Comparison of ENCODE assay signal across 8 cellular contexts in genomic region chr7:130560972-130561371, GRCh38.
A peak's percentile ranks its signal among the peaks of the same experiment; 100 is the strongest.
DNase-seq lines count a peak whose midpoint lies in the region; ATAC-seq and TF ChIP-seq lines count a peak whose summit lies in the region.

No MANE protein-coding gene starts in this region.

- H3K4me3 Mint-ChIP-seq in natural killer cell treated with Interleukin-12 subunit alpha and Interleukin-12 subunit beta and Interleukin-15 and Interleukin-18, amount 100 ng/mL, for 72 hours, result no peak overlapping the region

- no peaks in the 10 kb centered on the region for H3K4me1 Mint-ChIP-seq in natural killer cell treated with Interleukin-12 subunit alpha and Interleukin-12 subunit beta and Interleukin-15 and Interleukin-18, amount 100 ng/mL, for 72 hours (ENCODE audit: low read depth in 2 of 2)

- no peaks in the 10 kb centered on the region for H3K79me2 ChIP-seq in OCI-LY7 (ENCODE audit: insufficient read depth, low read depth, low read length)

- no peaks in the 10 kb centered on the region for H3K9me2 ChIP-seq in OCI-LY7 (ENCODE audit: insufficient read depth, low read length)

- no peaks in the 10 kb centered on the region for H3K4me1 ChIP-seq in OCI-LY7 (ENCODE audit: insufficient read depth, low read length, poor library complexity, severe bottlenecking)

- DNase-seq in AG20443 (ENCODE audit: low spot score), result peak; percentile 24
- peak; percentile 66 for DNase-seq in OCI-LY7 (ENCODE audit: low spot score)
- DNase-seq in fibroblast of villous mesenchyme (ENCODE audit: low read depth), result peak; percentile 59
- no peak for DNase-seq in amygdala (lab: John Stamatoyannopoulos, UW)
- DNase-seq in natural killer cell treated with Interleukin-12 subunit alpha and Interleukin-12 subunit beta and Interleukin-15 and Interleukin-18, amount 100 ng/mL, for 72 hours (ENCODE audit: low spot score), result no peak

- no peaks in the 10 kb centered on the region for H3K27me3 Mint-ChIP-seq in natural killer cell treated with Interleukin-12 subunit alpha and Interleukin-12 subunit beta and Interleukin-15 and Interleukin-18, amount 100 ng/mL, for 72 hours

- CTCF ChIA-PET in OCI-LY7 (lab: Charles Lee; ENCODE audit: unreplicated experiment), result no interaction called here

- H3K27ac Mint-ChIP-seq in natural killer cell treated with Interleukin-12 subunit alpha and Interleukin-12 subunit beta and Interleukin-15 and Interleukin-18, amount 100 ng/mL, for 72 hours, result no peak overlapping the region

- H3K36me3 ChIP-seq in OCI-LY7 (ENCODE audit: insufficient read depth, low read length), result peaks cover 5% of the 10 kb centered on the region

- no peak overlapping the region for H3K4me2 ChIP-seq in OCI-LY7 (ENCODE audit: low read length)

- H3K36me3 Mint-ChIP-seq in natural killer cell treated with Interleukin-12 subunit alpha and Interleukin-12 subunit beta and Interleukin-15 and Interleukin-18, amount 100 ng/mL, for 72 hours, result peaks cover 6% of the 10 kb centered on the region

- TF ChIP-seq CTCF in OCI-LY7 (conservative IDR thresholded peaks at IDR 0.05; ENCODE audit: low read length) (peak; percentile 75), fibroblast of villous mesenchyme (IDR thresholded peaks at IDR 0.05; ENCODE audit: insufficient read depth, low read depth, low read length) (peak; percentile 42)

- POLR2A ChIA-PET in OCI-LY7 (lab: Charles Lee), result no interaction called here

- intact Hi-C loops in OCI-LY7 (cut with micrococcal nuclease; ENCODE audit: unreplicated experiment), result loop anchor here (5.0 kb wide), 1 partner anchor 489 kb away; the partner anchor contains the start of gene KLHDC10

- no peaks in the 10 kb centered on the region for H3K9me3 ChIP-seq in OCI-LY7 (ENCODE audit: low read length)

- H3K4me3 ChIP-seq in OCI-LY7 (ENCODE audit: low read depth, low read length, poor library complexity, severe bottlenecking), result no peak overlapping the region
- no peak overlapping the region for H3K4me3 ChIP-seq in fibroblast of villous mesenchyme (ENCODE audit: low read depth, low read length)

- no peak overlapping the region for H3K27ac ChIP-seq in OCI-LY7 (ENCODE audit: low read depth, low read length, poor library complexity, severe bottlenecking)

- H3K9me3 Mint-ChIP-seq in natural killer cell treated with Interleukin-12 subunit alpha and Interleukin-12 subunit beta and Interleukin-15 and Interleukin-18, amount 100 ng/mL, for 72 hours, result no peaks in the 10 kb centered on the region

- ATAC-seq in GM18498 (IDR thresholded peaks at IDR 0.05; ENCODE audit: unreplicated experiment), result peak; percentile 73
- peak; percentile 94 for ATAC-seq in HG03103 (IDR thresholded peaks at IDR 0.05; ENCODE audit: low read depth, unreplicated experiment)
- no peak for ATAC-seq in HG03025 (IDR thresholded peaks at IDR 0.05; ENCODE audit: low FRiP score, unreplicated experiment)
- ATAC-seq in natural killer cell treated with Interleukin-12 subunit alpha and Interleukin-12 subunit beta and Interleukin-15 and Interleukin-18, amount 100 ng/mL, for 72 hours, result no peak

- no TSS peak for BruUV-seq in OCI-LY7 (replicated peaks; lab: Mats Ljungman, UMichigan)

- H2AFZ ChIP-seq in OCI-LY7 (ENCODE audit: low read length), result no peak overlapping the region

- H4K20me1 ChIP-seq in OCI-LY7 (ENCODE audit: insufficient read depth, low read length), result no peaks in the 10 kb centered on the region

Comparison
In these comparisons a context has a peak if more than half of its experiments do, and no peak if none do; other contexts are left out.
1. DNase-seq: peak in AG20443 (single experiment), OCI-LY7 (single experiment) and fibroblast of villous mesenchyme (single experiment); none in amygdala (0 of 56) and natural killer cell treated with Interleukin-12 subunit alpha and Interleukin-12 subunit beta and Interleukin-15 and Interleukin-18, amount 100 ng/mL, for 72 hours (single experiment).
2. ATAC-seq: peak in GM18498 (single experiment) and HG03103 (single experiment); none in HG03025 (single experiment) and natural killer cell treated with Interleukin-12 subunit alpha and Interleukin-12 subunit beta and Interleukin-15 and Interleukin-18, amount 100 ng/mL, for 72 hours (0 of 2).